In genomic region chr3:59595830-59596229, GRCh38 we compare ENCODE assay signal across 27 cellular contexts.
"Had no signal": no experiment of that assay in that cellular context is flagged by ENCODE, and none has a peak within 500 bp of the region (broad histone marks: within the 10 kb centered on the region; RNA-seq: fewer than 3 reads in every experiment).

No MANE protein-coding gene starts in this region.

- H3K4me1 ChIP-seq: ascending aorta, breast epithelium, colonic mucosa, esophagus squamous epithelium, gastroesophageal sphincter had no signal

- H3K27me3 ChIP-seq: ascending aorta, breast epithelium, cardiac muscle cell, colonic mucosa, esophagus squamous epithelium, gastroesophageal sphincter had no signal

- H3K36me3 Mint-ChIP-seq: activated naive CD4-positive, alpha-beta T cell treated with anti-CD3 and anti-CD28 coated beads, Interleukin-2, amount 10 ng/mL, durations not matched to agents 7 days and 5 days; activated naive CD8-positive, alpha-beta T cell treated with anti-CD3 and anti-CD28 coated beads, Interleukin-2, amount 10 ng/mL, durations not matched to agents 7 days and 5 days; brain had no signal

- H3K27me3 Mint-ChIP-seq: activated naive CD4-positive, alpha-beta T cell treated with anti-CD3 and anti-CD28 coated beads, Interleukin-2, amount 10 ng/mL, durations not matched to agents 7 days and 5 days; activated T-cell treated with anti-CD3 and anti-CD28 coated beads, Interleukin-2, amount 50 U/mL, for 24 hours had no signal

- H3K27ac Mint-ChIP-seq: activated CD4-positive, alpha-beta memory T cell treated with anti-CD3 and anti-CD28 coated beads, Interleukin-2, amount 10 ng/mL, durations not matched to agents 7 days and 5 days; activated CD4-positive, alpha-beta T cell treated with anti-CD3 and anti-CD28 coated beads, Interleukin-2, amount 10 ng/mL, durations not matched to agents 7 days and 5 days; activated naive CD4-positive, alpha-beta T cell treated with anti-CD3 and anti-CD28 coated beads, Interleukin-2, amount 10 ng/mL, durations not matched to agents 7 days and 5 days; activated naive CD4-positive, alpha-beta T cell treated with anti-CD3 and anti-CD28 coated beads, Interleukin-2, amount 50 U/mL, for 72 hours; activated naive CD8-positive, alpha-beta T cell treated with anti-CD3 and anti-CD28 coated beads, Interleukin-2, amount 10 ng/mL, durations not matched to agents 7 days and 5 days; activated T-cell treated with anti-CD3 and anti-CD28 coated beads, Interleukin-2, amount 50 U/mL, for 24 hours; activated T-cell treated with anti-CD3 and anti-CD28 coated beads, Interleukin-2, amount 50 U/mL, for 72 hours had no signal

- H3K36me3 ChIP-seq: ascending aorta, breast epithelium, cardiac muscle cell, colonic mucosa, esophagus squamous epithelium, gastroesophageal sphincter had no signal

- H3K27ac ChIP-seq: ascending aorta, breast epithelium, cardiac muscle cell, colonic mucosa, epithelial cell of prostate, esophagus squamous epithelium, gastroesophageal sphincter had no signal

- H3K4me3 ChIP-seq: ascending aorta, breast epithelium, cardiac muscle cell, colonic mucosa, esophagus squamous epithelium, gastroesophageal sphincter had no signal

- ATAC-seq: activated naive CD4-positive, alpha-beta T cell treated with anti-CD3 and anti-CD28 coated beads, Interleukin-2, amount 50 U/mL, for 72 hours; activated T-cell treated with anti-CD3 and anti-CD28 coated beads, Interleukin-2, amount 50 U/mL, for 72 hours; gastroesophageal sphincter had no signal

- DNase-seq: activated CD4-positive, alpha-beta memory T cell treated with anti-CD3 and anti-CD28 coated beads, Interleukin-2, amount 10 ng/mL, durations not matched to agents 7 days and 5 days; activated CD4-positive, alpha-beta T cell treated with anti-CD3 and anti-CD28 coated beads for 1 hour; activated CD4-positive, alpha-beta T cell treated with anti-CD3 and anti-CD28 coated beads for 4 hours; activated CD4-positive, alpha-beta T cell treated with anti-CD3 and anti-CD28 coated beads, Interleukin-2, amount 10 ng/mL, durations not matched to agents 7 days and 5 days; activated CD4-positive, alpha-beta T cell treated with anti-CD3 and anti-CD28 coated beads, Interleukin-2, amount 50 U/mL, for 4 hours; activated CD8-positive, alpha-beta memory T cell treated with anti-CD3 and anti-CD28 coated beads, Interleukin-2, amount 50 U/mL, for 48 hours; activated gamma-delta T cell; activated naive CD4-positive, alpha-beta T cell; activated naive CD4-positive, alpha-beta T cell treated with anti-CD3 and anti-CD28 coated beads, Interleukin-2, amount 10 ng/mL, durations not matched to agents 7 days and 5 days; activated naive CD8-positive, alpha-beta T cell treated with anti-CD3 and anti-CD28 coated beads, Interleukin-2, amount 10 ng/mL, durations not matched to agents 7 days and 5 days; activated T-cell treated with anti-CD3 and anti-CD28 coated beads for 4 hours; activated T-cell treated with anti-CD3 and anti-CD28 coated beads, Interleukin-2, amount 50 U/mL, for 24 hours; activated T-cell treated with anti-CD3 and anti-CD28 coated beads, Interleukin-2, amount 50 U/mL, for 72 hours; central memory CD4-positive, alpha-beta T cell; cerebellar nuclear complex; colonic mucosa; effector CD8-positive, alpha-beta T cell; esophagus squamous epithelium; foreskin melanocyte; T-helper 2 cell had no signal

- H3K4me3 Mint-ChIP-seq: activated CD4-positive, alpha-beta memory T cell treated with anti-CD3 and anti-CD28 coated beads, Interleukin-2, amount 10 ng/mL, durations not matched to agents 7 days and 5 days; activated CD4-positive, alpha-beta T cell treated with anti-CD3 and anti-CD28 coated beads, Interleukin-2, amount 10 ng/mL, durations not matched to agents 7 days and 5 days; activated naive CD4-positive, alpha-beta T cell treated with anti-CD3 and anti-CD28 coated beads, Interleukin-2, amount 10 ng/mL, durations not matched to agents 7 days and 5 days; activated naive CD8-positive, alpha-beta T cell treated with anti-CD3 and anti-CD28 coated beads, Interleukin-2, amount 10 ng/mL, durations not matched to agents 7 days and 5 days; activated T-cell treated with anti-CD3 and anti-CD28 coated beads, Interleukin-2, amount 50 U/mL, for 24 hours; activated T-cell treated with anti-CD3 and anti-CD28 coated beads, Interleukin-2, amount 50 U/mL, for 72 hours; brain had no signal

- H3K4me1 Mint-ChIP-seq: activated CD4-positive, alpha-beta memory T cell treated with anti-CD3 and anti-CD28 coated beads, Interleukin-2, amount 10 ng/mL, durations not matched to agents 7 days and 5 days; activated CD4-positive, alpha-beta T cell treated with anti-CD3 and anti-CD28 coated beads, Interleukin-2, amount 10 ng/mL, durations not matched to agents 7 days and 5 days; activated naive CD4-positive, alpha-beta T cell treated with anti-CD3 and anti-CD28 coated beads, Interleukin-2, amount 10 ng/mL, durations not matched to agents 7 days and 5 days; activated naive CD8-positive, alpha-beta T cell treated with anti-CD3 and anti-CD28 coated beads, Interleukin-2, amount 10 ng/mL, durations not matched to agents 7 days and 5 days had no signal

- H3K9me3 ChIP-seq: ascending aorta, breast epithelium, colonic mucosa, esophagus squamous epithelium, gastroesophageal sphincter had no signal

- H3K9me3 Mint-ChIP-seq: activated naive CD8-positive, alpha-beta T cell treated with anti-CD3 and anti-CD28 coated beads, Interleukin-2, amount 10 ng/mL, durations not matched to agents 7 days and 5 days had no signal
